ENCODE assay signal across 15 cellular contexts in the genomic region with DNA sequence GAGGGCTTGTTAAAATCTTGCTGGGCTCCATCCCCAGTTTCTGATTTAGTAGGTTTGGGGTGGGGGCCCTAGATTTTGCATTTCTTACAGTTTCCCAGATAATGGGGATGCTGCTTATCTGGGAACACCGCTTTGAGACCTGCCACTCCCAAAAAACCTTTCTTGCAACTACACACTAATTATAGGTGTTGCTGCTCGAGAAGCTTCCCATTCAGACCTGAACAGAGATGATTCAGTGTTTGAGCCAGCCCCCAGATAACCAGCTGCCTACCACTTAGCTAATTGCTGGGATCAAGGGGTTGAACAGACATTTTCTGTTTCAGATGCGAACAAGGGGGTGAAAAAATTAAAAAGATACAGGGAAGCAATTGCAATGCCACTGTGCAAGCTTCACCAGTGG.
DNase-seq lines count a peak whose midpoint lies in the region; TF ChIP-seq lines count a peak whose summit lies in the region.
"Had no signal": no experiment of that assay in that cellular context is flagged by ENCODE, and none has a peak within 500 bp of the region (broad histone marks: within the 10 kb centered on the region; RNA-seq: fewer than 3 reads in every experiment).

No MANE protein-coding gene starts in this region.

- H3K9me3 Mint-ChIP-seq in Caco-2 (ENCODE audit: unreplicated experiment), result no peaks in the 10 kb centered on the region
- no peaks in the 10 kb centered on the region for H3K9me3 Mint-ChIP-seq in HFFc6
- H3K9me3 Mint-ChIP-seq: CD4-positive, alpha-beta memory T cell had no signal

- H3K9ac ChIP-seq in rectal smooth muscle tissue (ENCODE audit: low read length), result no peak overlapping the region
- H3K9ac ChIP-seq in Karpas-422 (ENCODE audit: low read length), result no peak overlapping the region
- H3K9ac ChIP-seq: GM23248 had no signal

- H3K4me3 ChIP-seq in Caco-2 (ENCODE audit: low read depth, low read length), result no peak overlapping the region
- H3K4me3 ChIP-seq in rectal smooth muscle tissue (ENCODE audit: low read length), result no peak overlapping the region
- no peak overlapping the region for H3K4me3 ChIP-seq in Karpas-422 (ENCODE audit: low read length)
- H3K4me3 ChIP-seq: GM23248 had no signal

- POLR2A ChIA-PET in Caco-2 (lab: Charles Lee), result no interaction called here

- no peak overlapping the region for H3K4me2 ChIP-seq in Karpas-422 (ENCODE audit: low read depth, low read length, poor library complexity, severe bottlenecking)

- no peaks in the 10 kb centered on the region for H3K9me2 ChIP-seq in Karpas-422 (replicated peaks; ENCODE audit: insufficient read depth, low read length)

- H3K9me3 ChIP-seq in Caco-2 (no peaks in the 10 kb centered on the region), Karpas-422 (ENCODE audit: low read length) (no peaks in the 10 kb centered on the region)
- H3K9me3 ChIP-seq: BE2C had no signal

- H3K4me3 Mint-ChIP-seq in Caco-2 (ENCODE audit: unreplicated experiment) (no peak overlapping the region), HFFc6 (no peak overlapping the region)
- H3K4me3 Mint-ChIP-seq: CD4-positive, alpha-beta memory T cell had no signal

- H3K27ac Mint-ChIP-seq in Caco-2 (ENCODE audit: unreplicated experiment), result peak overlapping the region; percentile 6
- H3K27ac Mint-ChIP-seq in HFFc6, result peak overlapping the region; percentile 72
- H3K27ac Mint-ChIP-seq: CD4-positive, alpha-beta memory T cell had no signal

- no peaks in the 10 kb centered on the region for H3K36me3 ChIP-seq in Caco-2 (ENCODE audit: control insufficient read depth, insufficient read depth, low read length)
- no peaks in the 10 kb centered on the region for H3K36me3 ChIP-seq in rectal smooth muscle tissue (ENCODE audit: control insufficient read depth, insufficient read depth, low read length)
- H3K36me3 ChIP-seq in Karpas-422 (ENCODE audit: insufficient read depth, low read length), result no peaks in the 10 kb centered on the region
- H3K36me3 ChIP-seq: BE2C had no signal

- H3K36me3 Mint-ChIP-seq in Caco-2 (ENCODE audit: insufficient read depth, unreplicated experiment), result peaks cover 6% of the 10 kb centered on the region
- H3K36me3 Mint-ChIP-seq in HFFc6 (ENCODE audit: low read depth), result peaks cover 10% of the 10 kb centered on the region; the same call in 1 of the 2 replicates
- H3K36me3 Mint-ChIP-seq: CD4-positive, alpha-beta memory T cell had no signal

- intact Hi-C loops in Caco-2 (cut with micrococcal nuclease; ENCODE audit: unreplicated experiment), result loop anchor here (5.0 kb wide), 2 partner anchors 98 to 143 kb away; no protein-coding TSS in a partner anchor

- BruUV-seq in Caco-2 (replicated peaks; lab: Mats Ljungman, UMichigan), result no TSS peak

- DNase-seq in Caco-2 (no peak), HFFc6 (no peak), NCI-H748 treated with DMSO at 0.1 percent for 48 hours (lab: John Stamatoyannopoulos, UW) (peak; percentile 1), Karpas-422 (no peak), cerebellar nuclear complex (lab: John Stamatoyannopoulos, UW) (no peak), putamen (ENCODE audit: low spot score) (no peak)
- DNase-seq: BE2C; CD4-positive, alpha-beta memory T cell; DMS 273 treated with DMSO at 0.1 percent for 48 hours; NCI-H2029; NCI-H226; NCI-H526 treated with DMSO at 0.1 percent for 48 hours; SHP77 treated with DMSO at 0.1 percent for 48 hours had no signal

- H3K27me3 ChIP-seq in Caco-2 (replicated peaks; ENCODE audit: control insufficient read depth, insufficient read depth, low read length) (no peaks in the 10 kb centered on the region), rectal smooth muscle tissue (ENCODE audit: control insufficient read depth, insufficient read depth, low read length) (no peaks in the 10 kb centered on the region), Karpas-422 (ENCODE audit: low read length) (no peaks in the 10 kb centered on the region)
- H3K27me3 ChIP-seq: BE2C had no signal

- H2AFZ ChIP-seq in Karpas-422 (ENCODE audit: low read length), result no peak overlapping the region
- H2AFZ ChIP-seq: GM23248 had no signal

- no peaks in the 10 kb centered on the region for H3K79me2 ChIP-seq in Karpas-422 (ENCODE audit: low read length)

- peaks cover 46% of the 10 kb centered on the region for H3K4me1 Mint-ChIP-seq in Caco-2 (ENCODE audit: low read depth, unreplicated experiment)
- H3K4me1 Mint-ChIP-seq in HFFc6 (ENCODE audit: low read depth), result peaks cover 79% of the 10 kb centered on the region
- H3K4me1 Mint-ChIP-seq: CD4-positive, alpha-beta memory T cell had no signal

- peaks cover 58% of the 10 kb centered on the region for H3K4me1 ChIP-seq in Caco-2
- peaks cover 37% of the 10 kb centered on the region for H3K4me1 ChIP-seq in rectal smooth muscle tissue (ENCODE audit: control insufficient read depth, insufficient read depth, low read length)
- no peaks in the 10 kb centered on the region for H3K4me1 ChIP-seq in Karpas-422 (ENCODE audit: low read length)
- H3K4me1 ChIP-seq: BE2C had no signal

- H3K27ac ChIP-seq in rectal smooth muscle tissue (ENCODE audit: low read depth, low read length), result peak overlapping the region; percentile 60
- no peak overlapping the region for H3K27ac ChIP-seq in Karpas-422 (ENCODE audit: low read length)
- H3K27ac ChIP-seq: GM23248 had no signal

- CTCF ChIA-PET in Caco-2 (lab: Charles Lee), result no interaction called here

- TF ChIP-seq CTCF in Caco-2 (IDR thresholded peaks at IDR 0.05; ENCODE audit: insufficient read depth in 1 of 2, low read depth in 1 of 2, low read length in 1 of 2, severe bottlenecking in 1 of 2, unreplicated experiment in 1 of 2) (no peak), HFFc6 (IDR thresholded peaks at IDR 0.05) (no peak)

- H3K27me3 Mint-ChIP-seq in Caco-2 (ENCODE audit: insufficient read depth, unreplicated experiment) (no peaks in the 10 kb centered on the region), HFFc6 (ENCODE audit: insufficient read depth) (peaks cover 5% of the 10 kb centered on the region; the same call in 1 of the 2 replicates)

- peaks cover 3% of the 10 kb centered on the region; the same call in 1 of the 2 replicates for H4K20me1 ChIP-seq in Karpas-422 (ENCODE audit: insufficient read depth, low read depth, low read length)
